14 cellular contexts compared by ENCODE assay signal in genomic region chr7:127589901-127590300, GRCh38. TPM values are rescaled to one million over a fixed set of nuclear protein-coding genes. Genes with fewer than 3 reads are reported as not detected.
A peak's percentile ranks its signal among the peaks of the same experiment; 100 is the strongest.
DNase-seq lines count a peak whose midpoint lies in the region; ATAC-seq and TF ChIP-seq lines count a peak whose summit lies in the region.
"Had no signal": no experiment of that assay in that cellular context is flagged by ENCODE, and none has a peak within 500 bp of the region (broad histone marks: within the 10 kb centered on the region; RNA-seq: fewer than 3 reads in every experiment).

No MANE protein-coding gene starts in this region.

- POLR2A ChIA-PET in MCF 10A (lab: Yijun Ruan, JAX) (no interaction called here), activated B cell treated with CpG ODN at 0.5 μM for 24 hours (lab: Charles Lee) (no interaction called here)

- no TSS peak for BruUV-seq in MCF 10A (replicated peaks; lab: Mats Ljungman, UMichigan)

- H3K4me3 ChIP-seq in breast epithelium: peak overlapping the region in 1 of 3 donors; percentile 91

- peak overlapping the region; percentile 79 for H3K4me3 Mint-ChIP-seq in MCF 10A (ENCODE audit: unreplicated experiment)
- peak overlapping the region; percentile 98 for H3K4me3 Mint-ChIP-seq in activated B cell treated with CpG ODN at 0.5 μM for 24 hours
- peak overlapping the region; percentile 20 to 87 for H3K4me3 Mint-ChIP-seq in stimulated activated naive CD8-positive, alpha-beta T cell treated with anti-CD3 and anti-CD28 coated beads, Interleukin-15, amount 100 ng/mL, for 72 hours

- H3K27me3 ChIP-seq in breast epithelium: no peaks in the 10 kb centered on the region
- H3K27me3 ChIP-seq: esophagus squamous epithelium had no signal

- no peaks in the 10 kb centered on the region for H3K9me3 Mint-ChIP-seq in MCF 10A (ENCODE audit: unreplicated experiment)
- no peaks in the 10 kb centered on the region for H3K9me3 Mint-ChIP-seq in activated B cell treated with CpG ODN at 0.5 μM for 24 hours
- no peaks in the 10 kb centered on the region for H3K9me3 Mint-ChIP-seq in stimulated activated naive CD8-positive, alpha-beta T cell treated with anti-CD3 and anti-CD28 coated beads, Interleukin-15, amount 100 ng/mL, for 72 hours

- H3K27ac Mint-ChIP-seq in MCF 10A (ENCODE audit: low read depth, unreplicated experiment) (peak overlapping the region; percentile 72), activated B cell treated with CpG ODN at 0.5 μM for 24 hours (no peak overlapping the region)
- H3K27ac Mint-ChIP-seq in stimulated activated naive CD8-positive, alpha-beta T cell treated with anti-CD3 and anti-CD28 coated beads, Interleukin-15, amount 100 ng/mL, for 72 hours: peak overlapping the region in 1 of 2 donors; percentile 27

- H3K36me3 Mint-ChIP-seq in MCF 10A (ENCODE audit: insufficient read depth, unreplicated experiment) (peaks cover 19% of the 10 kb centered on the region), activated B cell treated with CpG ODN at 0.5 μM for 24 hours (ENCODE audit: low read depth) (peaks cover 29% of the 10 kb centered on the region)

- no peaks in the 10 kb centered on the region for H3K36me3 ChIP-seq in breast epithelium

- H3K9me3 ChIP-seq in breast epithelium: no peaks in the 10 kb centered on the region
- H3K9me3 ChIP-seq: esophagus squamous epithelium had no signal

- ATAC-seq in activated B cell treated with CpG ODN at 0.5 μM for 24 hours (ENCODE audit: low read depth) (no peak), GM21528 (IDR thresholded peaks at IDR 0.05; ENCODE audit: low FRiP score, unreplicated experiment) (no peak)
- no peak for ATAC-seq in stimulated activated naive CD8-positive, alpha-beta T cell treated with anti-CD3 and anti-CD28 coated beads, Interleukin-15, amount 100 ng/mL, for 72 hours

- H3K27me3 Mint-ChIP-seq in MCF 10A (ENCODE audit: insufficient read depth, unreplicated experiment): no peaks in the 10 kb centered on the region
- no peaks in the 10 kb centered on the region for H3K27me3 Mint-ChIP-seq in activated B cell treated with CpG ODN at 0.5 μM for 24 hours
- H3K27me3 Mint-ChIP-seq in stimulated activated naive CD8-positive, alpha-beta T cell treated with anti-CD3 and anti-CD28 coated beads, Interleukin-15, amount 100 ng/mL, for 72 hours: no peaks in the 10 kb centered on the region

- no peak for TF ChIP-seq POLR2A in breast epithelium (IDR thresholded peaks at IDR 0.05)

- intact Hi-C loops in MCF 10A (cut with micrococcal nuclease): loop anchor here (5.0 to 10.0 kb wide), 2 partner anchors 195 to 617 kb away; partner anchors contain the start of gene ZNF800
- intact Hi-C loops in breast epithelium (cut with DNase I; ENCODE audit: low total_unique reads): no loop called here
- intact Hi-C loops in activated B cell treated with CpG ODN at 0.5 μM for 24 hours (cut with micrococcal nuclease): loop anchor here (5.0 to 10.0 kb wide), 2 partner anchors 245 to 517 kb away; no protein-coding TSS in a partner anchor

- peaks cover 15% of the 10 kb centered on the region for H3K4me1 Mint-ChIP-seq in MCF 10A (ENCODE audit: insufficient read depth, unreplicated experiment)
- H3K4me1 Mint-ChIP-seq in activated B cell treated with CpG ODN at 0.5 μM for 24 hours: peaks cover 33% of the 10 kb centered on the region
- peaks cover 43% of the 10 kb centered on the region for H3K4me1 Mint-ChIP-seq in stimulated activated naive CD8-positive, alpha-beta T cell treated with anti-CD3 and anti-CD28 coated beads, Interleukin-15, amount 100 ng/mL, for 72 hours

- CTCF ChIA-PET in MCF 10A (lab: Yijun Ruan, JAX) (interaction anchor here (0.5 kb wide), 1 partner anchor 10 kb away, joined by 4 read pairs; no protein-coding TSS in a partner anchor), activated B cell treated with CpG ODN at 0.5 μM for 24 hours (lab: Charles Lee) (no interaction called here)

- TF ChIP-seq CTCF in MCF 10A (IDR thresholded peaks at IDR 0.05; ENCODE audit: unreplicated experiment): no peak
- no peak for TF ChIP-seq CTCF in breast epithelium (IDR thresholded peaks at IDR 0.05)
- TF ChIP-seq CTCF in activated B cell treated with CpG ODN at 0.5 μM for 24 hours (IDR thresholded peaks at IDR 0.05): no peak

- peak overlapping the region in 1 of 2 donors; percentile 89 for H3K27ac ChIP-seq in breast epithelium

- H3K4me1 ChIP-seq in breast epithelium: no peaks in the 10 kb centered on the region

- DNase-seq in MCF 10A (ENCODE audit: unreplicated experiment) (no peak), breast epithelium (ENCODE audit: low spot score in 2 of 2) (no peak), activated B cell treated with CpG ODN at 0.5 μM for 24 hours (no peak), globus pallidus (ENCODE audit: low spot score) (peak; percentile 27), hippocampal formation (lab: John Stamatoyannopoulos, UW) (no peak), NCI-H128 (lab: John Stamatoyannopoulos, UW; ENCODE audit: unreplicated experiment) (no peak)
- DNase-seq in stimulated activated naive CD8-positive, alpha-beta T cell treated with anti-CD3 and anti-CD28 coated beads, Interleukin-15, amount 100 ng/mL, for 72 hours: no peak
- DNase-seq: esophagus squamous epithelium; NCI-H345; occipital lobe; SHP77 treated with DMSO at 0.1 percent for 48 hours; stimulated activated CD4-positive, alpha-beta T cell treated with anti-CD3 and anti-CD28 coated beads, Interleukin-4, amount 100 ng/mL, for 1 hour had no signal

RNA-seq across cellular contexts. Expression of gene ARF5, which starts 1.7 kb away (rescaled TPM):
- 109 and 133 TPM in 2 replicates for total RNA-seq in MCF 10A (2022)
- total RNA-seq in breast epithelium: 100 to 1,000 TPM; 134 to 154 (median 149) TPM
- total RNA-seq in activated B cell treated with CpG ODN at 0.5 μM for 24 hours: 110 and 118 TPM in 2 replicates

RNA-seq across cellular contexts. Expression of gene FSCN3, which starts 3.6 kb away (rescaled TPM):
- 0.71 TPM in 1 of 2 replicates, not detected in the other for total RNA-seq in MCF 10A (2022)
- total RNA-seq in breast epithelium: 1 to 10 TPM in 1 of 3 donors, under 1 TPM in 1, not detected in 1; 0.64 to 1.8 TPM
- total RNA-seq in activated B cell treated with CpG ODN at 0.5 μM for 24 hours: 0.78 and 1.6 TPM in 2 replicates

RNA-seq across cellular contexts. Expression of gene GCC1, which starts 4.5 kb away (rescaled TPM):
- 27.7 and 30.2 TPM in 2 replicates for total RNA-seq in MCF 10A (2022)
- 10 to 100 TPM; 17.8 to 23.6 (median 19.0) TPM for total RNA-seq in breast epithelium
- 22.5 and 23.3 TPM in 2 replicates for total RNA-seq in activated B cell treated with CpG ODN at 0.5 μM for 24 hours

RNA-seq across cellular contexts. Expression of gene PAX4, which starts 28.0 kb away (rescaled TPM):
- total RNA-seq in MCF 10A (2022) (not detected in 2 replicates), breast epithelium (not detected), activated B cell treated with CpG ODN at 0.5 μM for 24 hours (not detected in 2 replicates)
- total RNA-seq: esophagus squamous epithelium, occipital lobe, subcutaneous adipose tissue had no signal
